Comparison of ENCODE assay signal across 10 cellular contexts in genomic region chr5:80569086-80569960, GRCh38.
DNase-seq lines count a peak whose midpoint lies in the region; ATAC-seq and TF ChIP-seq lines count a peak whose summit lies in the region.
"Had no signal": no experiment of that assay in that cellular context is flagged by ENCODE, and none has a peak within 500 bp of the region (broad histone marks: within the 10 kb centered on the region; RNA-seq: fewer than 3 reads in every experiment).

No MANE protein-coding gene starts in this region.

- no peak for TF ChIP-seq CTCF in nephron progenitor cell (IDR thresholded peaks at IDR 0.05)

- H3K27ac Mint-ChIP-seq in nephron progenitor cell, result no peak overlapping the region
- H3K27ac Mint-ChIP-seq: activated T-helper 1 cell treated with anti-CD3 and anti-CD28 coated beads, Interleukin-12 subunit alpha, Interleukin-12 subunit beta, Interleukin-2, Interleukin-4 antibody, amounts not matched to agents 30 ng/mL and 10 ng/mL and 1 ng/mL, durations not matched to agents 14 hours and 24 hours and 36 hours had no signal

- H3K9me3 Mint-ChIP-seq in nephron progenitor cell, result peaks cover 19% of the 10 kb centered on the region
- H3K9me3 Mint-ChIP-seq: activated T-helper 1 cell treated with anti-CD3 and anti-CD28 coated beads, Interleukin-12 subunit alpha, Interleukin-12 subunit beta, Interleukin-2, Interleukin-4 antibody, amounts not matched to agents 30 ng/mL and 10 ng/mL and 1 ng/mL, durations not matched to agents 14 hours and 24 hours and 36 hours had no signal

- no peaks in the 10 kb centered on the region for H3K4me1 Mint-ChIP-seq in nephron progenitor cell

- ATAC-seq in HG03354 (IDR thresholded peaks at IDR 0.05; ENCODE audit: poor library complexity, severe bottlenecking, unreplicated experiment), result peak; percentile 25

- peak; percentile 18 for DNase-seq in COR-L47 (lab: John Stamatoyannopoulos, UW)
- DNase-seq in ecto neural progenitor cell (ENCODE audit: low spot score), result peak; percentile 64
- peak; percentile 47 for DNase-seq in nephron progenitor cell
- DNase-seq in T-helper 1 cell, result no peak
- DNase-seq in SIG-M5 treated with dmso at 0.1 percent for 504 hours (lab: John Stamatoyannopoulos, UW; ENCODE audit: unreplicated experiment), result no peak
- DNase-seq in glomerular visceral epithelial cell (ENCODE audit: extremely low spot score), result no peak
- DNase-seq in SHP77 treated with DMSO at 0.1 percent for 48 hours (lab: John Stamatoyannopoulos, UW), result no peak
- DNase-seq: NCI-H1930 had no signal

- no peaks in the 10 kb centered on the region for H3K36me3 Mint-ChIP-seq in nephron progenitor cell (ENCODE audit: low read depth)

- peak overlapping the region; percentile 61 for H3K4me3 Mint-ChIP-seq in nephron progenitor cell

- peaks cover 98% of the 10 kb centered on the region for H3K27me3 Mint-ChIP-seq in nephron progenitor cell (ENCODE audit: low read depth, poor library complexity)

Comparison
In these comparisons a context has a peak if more than half of its experiments do, and no peak if none do; other contexts are left out.
1. DNase-seq: peak in COR-L47 (single experiment), ecto neural progenitor cell (single experiment) and nephron progenitor cell (single experiment); none in T-helper 1 cell (0 of 5), SIG-M5 treated with dmso at 0.1 percent for 504 hours (single experiment), glomerular visceral epithelial cell (single experiment) and SHP77 treated with DMSO at 0.1 percent for 48 hours (single experiment).